1 cellular context compared by ENCODE assay signal in the genomic region with DNA sequence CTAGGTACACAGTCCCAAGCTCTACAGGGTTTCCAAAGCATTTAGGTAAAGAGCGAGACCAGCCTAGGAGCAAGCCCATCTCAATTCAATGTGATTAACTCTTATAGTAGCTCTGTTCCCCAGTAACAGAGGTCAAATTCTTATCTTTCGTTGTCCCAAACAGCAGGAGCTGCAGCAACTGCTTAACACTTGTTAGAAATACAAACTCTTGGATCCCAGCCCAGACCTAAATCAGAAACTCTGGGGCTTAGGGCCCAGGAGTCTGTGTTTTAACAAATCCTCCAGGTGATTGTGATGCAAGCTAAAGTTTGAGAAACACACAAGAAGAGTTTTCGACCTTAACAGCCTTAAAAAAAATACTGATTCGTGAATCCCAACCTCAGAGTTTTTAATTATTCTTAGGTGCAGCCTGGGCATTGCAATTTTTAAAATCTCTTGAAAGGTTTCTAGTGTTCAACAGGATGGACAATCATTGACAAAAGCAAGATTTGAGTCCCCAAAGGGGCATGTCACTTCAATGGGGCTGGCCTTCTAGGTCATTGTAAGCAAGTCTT.
TF ChIP-seq lines count a peak whose summit lies in the region.

No MANE protein-coding gene starts in this region.

TF ChIP-seq in WTC11, 78 proteins besides CTCF, POLR2A, EP300 and RAD21 (continued from another document):
- TF ChIP-seq, protein P1, sequence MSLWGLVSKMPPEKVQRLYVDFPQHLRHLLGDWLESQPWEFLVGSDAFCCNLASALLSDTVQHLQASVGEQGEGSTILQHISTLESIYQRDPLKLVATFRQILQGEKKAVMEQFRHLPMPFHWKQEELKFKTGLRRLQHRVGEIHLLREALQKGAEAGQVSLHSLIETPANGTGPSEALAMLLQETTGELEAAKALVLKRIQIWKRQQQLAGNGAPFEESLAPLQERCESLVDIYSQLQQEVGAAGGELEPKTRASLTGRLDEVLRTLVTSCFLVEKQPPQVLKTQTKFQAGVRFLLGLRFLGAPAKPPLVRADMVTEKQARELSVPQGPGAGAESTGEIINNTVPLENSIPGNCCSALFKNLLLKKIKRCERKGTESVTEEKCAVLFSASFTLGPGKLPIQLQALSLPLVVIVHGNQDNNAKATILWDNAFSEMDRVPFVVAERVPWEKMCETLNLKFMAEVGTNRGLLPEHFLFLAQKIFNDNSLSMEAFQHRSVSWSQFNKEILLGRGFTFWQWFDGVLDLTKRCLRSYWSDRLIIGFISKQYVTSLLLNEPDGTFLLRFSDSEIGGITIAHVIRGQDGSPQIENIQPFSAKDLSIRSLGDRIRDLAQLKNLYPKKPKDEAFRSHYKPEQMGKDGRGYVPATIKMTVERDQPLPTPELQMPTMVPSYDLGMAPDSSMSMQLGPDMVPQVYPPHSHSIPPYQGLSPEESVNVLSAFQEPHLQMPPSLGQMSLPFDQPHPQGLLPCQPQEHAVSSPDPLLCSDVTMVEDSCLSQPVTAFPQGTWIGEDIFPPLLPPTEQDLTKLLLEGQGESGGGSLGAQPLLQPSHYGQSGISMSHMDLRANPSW (CRISPR knock-in tag; conservative IDR thresholded peaks at IDR 0.05; ENCODE audit: low read depth), result no peak
